ENCODE assay signal across 26 cellular contexts in the genomic region with DNA sequence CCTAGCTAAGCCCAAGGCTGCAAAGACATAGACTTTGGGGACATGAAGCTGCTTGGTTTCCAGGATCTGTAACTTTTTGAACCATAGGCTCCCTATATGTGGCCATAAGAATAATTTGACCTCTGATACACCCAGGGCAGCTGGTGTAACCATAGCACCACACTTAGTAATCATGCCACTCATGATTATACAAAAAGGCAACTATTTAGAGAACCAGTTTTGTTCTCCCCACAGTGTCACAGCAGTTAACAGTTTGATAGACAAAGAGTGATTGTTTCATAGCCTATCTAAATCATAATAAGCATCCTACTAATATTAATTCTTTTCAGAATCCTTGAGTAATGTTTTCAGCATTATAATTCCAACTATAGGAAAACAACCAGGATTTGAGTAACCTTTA.
"Had no signal": no experiment of that assay in that cellular context is flagged by ENCODE, and none has a peak within 500 bp of the region (broad histone marks: within the 10 kb centered on the region; RNA-seq: fewer than 3 reads in every experiment).

No MANE protein-coding gene starts in this region.

- DNase-seq: activated B cell treated with CpG ODN at 0.5 μM for 24 hours; activated CD4-positive, alpha-beta memory T cell treated with anti-CD3 and anti-CD28 coated beads, Interleukin-2, amount 10 ng/mL, durations not matched to agents 7 days and 5 days; activated CD4-positive, alpha-beta T cell treated with anti-CD3 and anti-CD28 coated beads for 36 hours; activated CD4-positive, alpha-beta T cell treated with anti-CD3 and anti-CD28 coated beads, Interleukin-2, amount 10 ng/mL, durations not matched to agents 7 days and 5 days; activated CD4-positive, alpha-beta T cell treated with anti-CD3 and anti-CD28 coated beads, Interleukin-2, amount 50 U/mL, for 4 hours; activated CD4-positive, CD25-positive, alpha-beta regulatory T cell treated with anti-CD3 and anti-CD28 coated beads, Interleukin-2, amount 50 U/mL, for 72 hours; activated CD8-positive, alpha-beta memory T cell treated with anti-CD3 and anti-CD28 coated beads, Interleukin-2, amount 50 U/mL, for 48 hours; activated gamma-delta T cell; activated naive CD4-positive, alpha-beta T cell; activated naive CD4-positive, alpha-beta T cell treated with anti-CD3 and anti-CD28 coated beads, Interleukin-2, amount 10 ng/mL, durations not matched to agents 7 days and 5 days; activated T-cell treated with anti-CD3 and anti-CD28 coated beads for 4 hours; activated T-cell treated with anti-CD3 and anti-CD28 coated beads, Interleukin-2, amount 50 U/mL, for 24 hours; activated T-cell treated with anti-CD3 and anti-CD28 coated beads, Interleukin-2, amount 50 U/mL, for 72 hours; amniotic stem cell; anterior cingulate cortex; brain microvascular endothelial cell; dorsolateral prefrontal cortex; effector memory CD4-positive, alpha-beta T cell; erythroblast; foreskin keratinocyte; head of caudate nucleus; T-helper 1 cell; T-helper 17 cell; T1000; WERI-Rb-1 had no signal

- ATAC-seq: activated CD4-positive, alpha-beta T cell treated with anti-CD3 and anti-CD28 coated beads for 36 hours; activated T-cell treated with anti-CD3 and anti-CD28 coated beads, Interleukin-2, amount 50 U/mL, for 72 hours; foreskin keratinocyte; gastroesophageal sphincter; T-helper 17 cell had no signal
